16 cellular contexts compared by ENCODE assay signal in genomic region chr3:53123510-53123909, GRCh38.
"Had no signal": no experiment of that assay in that cellular context is flagged by ENCODE, and none has a peak within 500 bp of the region (broad histone marks: within the 10 kb centered on the region; RNA-seq: fewer than 3 reads in every experiment).

No MANE protein-coding gene starts in this region.

- H3K9me3 Mint-ChIP-seq: central memory CD8-positive, alpha-beta T cell; naive thymus-derived CD8-positive, alpha-beta T cell; stimulated activated naive CD8-positive, alpha-beta T cell treated with anti-CD3 and anti-CD28 coated beads, Interleukin-15, Interleukin-2, amounts not matched to agents 100 ng/mL and 50 ng/mL, for 24 hours had no signal

- H3K9me3 ChIP-seq: mucosa of descending colon, testis, tibial nerve had no signal

- H3K4me1 Mint-ChIP-seq: central memory CD8-positive, alpha-beta T cell had no signal

- DNase-seq: dermis blood vessel endothelial cell; effector CD4-positive, alpha-beta T cell; foreskin melanocyte; head of caudate nucleus; hippocampal formation; mammary epithelial cell; mucosa of descending colon; naive thymus-derived CD8-positive, alpha-beta T cell; posterior cingulate gyrus; right cardiac atrium; small intestine; stimulated activated CD4-positive, alpha-beta T cell treated with anti-CD3 and anti-CD28 coated beads, Interleukin-2, amount 100 ng/mL, for 48 hours; testis had no signal

- H3K27ac Mint-ChIP-seq: naive thymus-derived CD8-positive, alpha-beta T cell; stimulated activated naive CD8-positive, alpha-beta T cell treated with anti-CD3 and anti-CD28 coated beads, Interleukin-15, Interleukin-2, amounts not matched to agents 100 ng/mL and 50 ng/mL, for 24 hours had no signal

- H3K27me3 ChIP-seq: testis, tibial nerve had no signal

- H3K4me3 ChIP-seq: mucosa of descending colon, testis, tibial nerve had no signal

- H3K27ac ChIP-seq: tibial nerve had no signal

- ATAC-seq: mucosa of descending colon; naive thymus-derived CD8-positive, alpha-beta T cell had no signal

- H3K27me3 Mint-ChIP-seq: central memory CD8-positive, alpha-beta T cell; naive thymus-derived CD8-positive, alpha-beta T cell; stimulated activated naive CD8-positive, alpha-beta T cell treated with anti-CD3 and anti-CD28 coated beads, Interleukin-15, Interleukin-2, amounts not matched to agents 100 ng/mL and 50 ng/mL, for 24 hours had no signal

- H3K4me3 Mint-ChIP-seq: central memory CD8-positive, alpha-beta T cell; naive thymus-derived CD8-positive, alpha-beta T cell; stimulated activated naive CD8-positive, alpha-beta T cell treated with anti-CD3 and anti-CD28 coated beads, Interleukin-15, Interleukin-2, amounts not matched to agents 100 ng/mL and 50 ng/mL, for 24 hours had no signal
